Comparison of ENCODE assay signal across 1 cellular context in the genomic region with DNA sequence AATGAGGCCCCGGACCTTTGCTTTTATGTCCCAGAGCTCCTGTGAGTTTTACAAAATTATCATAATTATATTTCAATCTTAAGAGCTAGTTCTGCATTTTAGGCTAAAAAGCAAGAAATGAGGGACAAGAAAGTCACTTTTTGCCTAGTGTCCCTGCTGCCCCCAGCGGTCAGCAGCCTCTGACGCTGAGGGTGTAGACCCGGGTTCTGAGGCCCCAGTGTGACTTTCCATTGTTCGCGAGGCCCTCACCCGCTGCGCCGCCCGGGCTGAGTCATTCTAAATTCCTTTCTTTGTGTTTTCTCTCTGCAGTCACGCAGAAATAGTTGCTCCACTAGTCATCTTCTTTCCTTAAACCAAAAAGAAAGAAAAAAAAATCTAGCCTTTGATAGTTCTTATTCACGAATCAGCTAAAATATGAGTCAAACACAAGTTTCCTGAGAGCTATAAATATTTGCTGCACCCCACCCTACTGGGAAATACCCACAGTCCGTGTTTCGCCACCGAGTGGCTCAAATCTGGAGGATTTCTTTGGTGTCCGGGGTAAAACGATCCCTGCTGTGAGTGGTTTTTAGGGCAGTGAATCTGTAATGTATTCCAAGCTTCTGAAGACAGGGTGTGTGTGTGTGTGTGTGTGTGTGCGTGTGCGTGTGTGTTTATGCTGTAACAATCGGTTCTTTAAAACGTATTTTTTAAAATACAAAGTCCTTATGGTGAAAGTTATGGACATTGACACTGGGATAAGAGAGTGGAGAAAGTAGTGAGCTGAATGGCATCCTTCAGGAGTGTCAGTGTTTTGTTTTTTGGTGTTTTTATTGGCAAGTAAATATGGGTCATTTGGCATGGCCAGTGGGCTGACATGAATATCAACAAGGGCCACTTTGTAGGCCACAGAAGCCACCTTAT.
TF ChIP-seq lines count a peak whose summit lies in the region.

No MANE protein-coding gene starts in this region.

TF ChIP-seq in HEK293, 187 proteins besides CTCF, POLR2A, EP300 and RAD21 (continued from another document and continues in another):
- TF ChIP-seq ZNF785 (tag by site-specific recombination; IDR thresholded peaks at IDR 0.05) (no peak), ZNF10 (tag by site-specific recombination; IDR thresholded peaks at IDR 0.05) (0 out of 2 replicates have a peak, but pooled peaks have one; percentile 18), ZBTB48 (tag by site-specific recombination; IDR thresholded peaks at IDR 0.05) (no peak), ZNF48 (tag by site-specific recombination; IDR thresholded peaks at IDR 0.05) (no peak), EGR2 (tag by site-specific recombination; IDR thresholded peaks at IDR 0.05; ENCODE audit: low read depth) (no peak), ZNF174 (tag by site-specific recombination; IDR thresholded peaks at IDR 0.05) (no peak), ZNF184 (tag by site-specific recombination; IDR thresholded peaks at IDR 0.05) (0 out of 2 replicates have a peak, but pooled peaks have one; percentile 60), ZNF660 (tag by site-specific recombination; IDR thresholded peaks at IDR 0.05) (peak; percentile 81), ZNF24 (tag by site-specific recombination; IDR thresholded peaks at IDR 0.05) (no peak), ZNF366 (tag by site-specific recombination; conservative IDR thresholded peaks at IDR 0.05) (peak; percentile 61; the same call in 1 of the 2 replicates), ZNF311 (tag by site-specific recombination; IDR thresholded peaks at IDR 0.05; ENCODE audit: borderline replicate concordance) (no peak), ZNF585B (tag by site-specific recombination; IDR thresholded peaks at IDR 0.05) (no peak), ZNF654 (tag by site-specific recombination; IDR thresholded peaks at IDR 0.05; ENCODE audit: low read depth) (no peak), ZNF335 (tag by site-specific recombination; conservative IDR thresholded peaks at IDR 0.05) (peak; percentile 72), ZIC2 (tag by site-specific recombination; IDR thresholded peaks at IDR 0.05) (peak; percentile 87), OSR2 (tag by site-specific recombination; IDR thresholded peaks at IDR 0.05) (no peak), ZNF621 (tag by site-specific recombination; IDR thresholded peaks at IDR 0.05) (no peak), ZXDB (tag by site-specific recombination; IDR thresholded peaks at IDR 0.05) (peak; percentile 31; the same call in 1 of the 2 replicates), KLF10 (tag by site-specific recombination; IDR thresholded peaks at IDR 0.05) (0 out of 2 replicates have a peak, but pooled peaks have one; percentile 29), ZNF394 (tag by site-specific recombination; IDR thresholded peaks at IDR 0.05; ENCODE audit: borderline replicate concordance) (peak; percentile 51; the same call in 1 of the 2 replicates)
- TF ChIP-seq, protein P1, sequence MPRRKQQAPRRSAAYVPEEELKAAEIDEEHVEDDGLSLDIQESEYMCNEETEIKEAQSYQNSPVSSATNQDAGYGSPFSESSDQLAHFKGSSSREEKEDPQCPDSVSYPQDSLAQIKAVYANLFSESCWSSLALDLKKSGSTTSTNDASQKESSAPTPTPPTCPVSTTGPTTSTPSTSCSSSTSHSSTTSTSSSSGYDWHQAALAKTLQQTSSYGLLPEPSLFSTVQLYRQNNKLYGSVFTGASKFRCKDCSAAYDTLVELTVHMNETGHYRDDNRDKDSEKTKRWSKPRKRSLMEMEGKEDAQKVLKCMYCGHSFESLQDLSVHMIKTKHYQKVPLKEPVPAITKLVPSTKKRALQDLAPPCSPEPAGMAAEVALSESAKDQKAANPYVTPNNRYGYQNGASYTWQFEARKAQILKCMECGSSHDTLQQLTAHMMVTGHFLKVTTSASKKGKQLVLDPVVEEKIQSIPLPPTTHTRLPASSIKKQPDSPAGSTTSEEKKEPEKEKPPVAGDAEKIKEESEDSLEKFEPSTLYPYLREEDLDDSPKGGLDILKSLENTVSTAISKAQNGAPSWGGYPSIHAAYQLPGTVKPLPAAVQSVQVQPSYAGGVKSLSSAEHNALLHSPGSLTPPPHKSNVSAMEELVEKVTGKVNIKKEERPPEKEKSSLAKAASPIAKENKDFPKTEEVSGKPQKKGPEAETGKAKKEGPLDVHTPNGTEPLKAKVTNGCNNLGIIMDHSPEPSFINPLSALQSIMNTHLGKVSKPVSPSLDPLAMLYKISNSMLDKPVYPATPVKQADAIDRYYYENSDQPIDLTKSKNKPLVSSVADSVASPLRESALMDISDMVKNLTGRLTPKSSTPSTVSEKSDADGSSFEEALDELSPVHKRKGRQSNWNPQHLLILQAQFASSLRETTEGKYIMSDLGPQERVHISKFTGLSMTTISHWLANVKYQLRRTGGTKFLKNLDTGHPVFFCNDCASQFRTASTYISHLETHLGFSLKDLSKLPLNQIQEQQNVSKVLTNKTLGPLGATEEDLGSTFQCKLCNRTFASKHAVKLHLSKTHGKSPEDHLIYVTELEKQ (tag by site-specific recombination; IDR thresholded peaks at IDR 0.05; ENCODE audit: borderline replicate concordance) = no peak
- TF ChIP-seq, protein P2, sequence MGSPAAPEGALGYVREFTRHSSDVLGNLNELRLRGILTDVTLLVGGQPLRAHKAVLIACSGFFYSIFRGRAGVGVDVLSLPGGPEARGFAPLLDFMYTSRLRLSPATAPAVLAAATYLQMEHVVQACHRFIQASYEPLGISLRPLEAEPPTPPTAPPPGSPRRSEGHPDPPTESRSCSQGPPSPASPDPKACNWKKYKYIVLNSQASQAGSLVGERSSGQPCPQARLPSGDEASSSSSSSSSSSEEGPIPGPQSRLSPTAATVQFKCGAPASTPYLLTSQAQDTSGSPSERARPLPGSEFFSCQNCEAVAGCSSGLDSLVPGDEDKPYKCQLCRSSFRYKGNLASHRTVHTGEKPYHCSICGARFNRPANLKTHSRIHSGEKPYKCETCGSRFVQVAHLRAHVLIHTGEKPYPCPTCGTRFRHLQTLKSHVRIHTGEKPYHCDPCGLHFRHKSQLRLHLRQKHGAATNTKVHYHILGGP (tag by site-specific recombination; IDR thresholded peaks at IDR 0.05) = no peak
- TF ChIP-seq, protein P3, sequence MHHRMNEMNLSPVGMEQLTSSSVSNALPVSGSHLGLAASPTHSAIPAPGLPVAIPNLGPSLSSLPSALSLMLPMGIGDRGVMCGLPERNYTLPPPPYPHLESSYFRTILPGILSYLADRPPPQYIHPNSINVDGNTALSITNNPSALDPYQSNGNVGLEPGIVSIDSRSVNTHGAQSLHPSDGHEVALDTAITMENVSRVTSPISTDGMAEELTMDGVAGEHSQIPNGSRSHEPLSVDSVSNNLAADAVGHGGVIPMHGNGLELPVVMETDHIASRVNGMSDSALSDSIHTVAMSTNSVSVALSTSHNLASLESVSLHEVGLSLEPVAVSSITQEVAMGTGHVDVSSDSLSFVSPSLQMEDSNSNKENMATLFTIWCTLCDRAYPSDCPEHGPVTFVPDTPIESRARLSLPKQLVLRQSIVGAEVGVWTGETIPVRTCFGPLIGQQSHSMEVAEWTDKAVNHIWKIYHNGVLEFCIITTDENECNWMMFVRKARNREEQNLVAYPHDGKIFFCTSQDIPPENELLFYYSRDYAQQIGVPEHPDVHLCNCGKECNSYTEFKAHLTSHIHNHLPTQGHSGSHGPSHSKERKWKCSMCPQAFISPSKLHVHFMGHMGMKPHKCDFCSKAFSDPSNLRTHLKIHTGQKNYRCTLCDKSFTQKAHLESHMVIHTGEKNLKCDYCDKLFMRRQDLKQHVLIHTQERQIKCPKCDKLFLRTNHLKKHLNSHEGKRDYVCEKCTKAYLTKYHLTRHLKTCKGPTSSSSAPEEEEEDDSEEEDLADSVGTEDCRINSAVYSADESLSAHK (tag by site-specific recombination; IDR thresholded peaks at IDR 0.05) = 0 out of 2 replicates have a peak, but pooled peaks have one; percentile 8
- TF ChIP-seq, protein P4, sequence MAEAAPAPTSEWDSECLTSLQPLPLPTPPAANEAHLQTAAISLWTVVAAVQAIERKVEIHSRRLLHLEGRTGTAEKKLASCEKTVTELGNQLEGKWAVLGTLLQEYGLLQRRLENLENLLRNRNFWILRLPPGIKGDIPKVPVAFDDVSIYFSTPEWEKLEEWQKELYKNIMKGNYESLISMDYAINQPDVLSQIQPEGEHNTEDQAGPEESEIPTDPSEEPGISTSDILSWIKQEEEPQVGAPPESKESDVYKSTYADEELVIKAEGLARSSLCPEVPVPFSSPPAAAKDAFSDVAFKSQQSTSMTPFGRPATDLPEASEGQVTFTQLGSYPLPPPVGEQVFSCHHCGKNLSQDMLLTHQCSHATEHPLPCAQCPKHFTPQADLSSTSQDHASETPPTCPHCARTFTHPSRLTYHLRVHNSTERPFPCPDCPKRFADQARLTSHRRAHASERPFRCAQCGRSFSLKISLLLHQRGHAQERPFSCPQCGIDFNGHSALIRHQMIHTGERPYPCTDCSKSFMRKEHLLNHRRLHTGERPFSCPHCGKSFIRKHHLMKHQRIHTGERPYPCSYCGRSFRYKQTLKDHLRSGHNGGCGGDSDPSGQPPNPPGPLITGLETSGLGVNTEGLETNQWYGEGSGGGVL (tag by site-specific recombination; IDR thresholded peaks at IDR 0.05) = no peak
- TF ChIP-seq, protein P5, sequence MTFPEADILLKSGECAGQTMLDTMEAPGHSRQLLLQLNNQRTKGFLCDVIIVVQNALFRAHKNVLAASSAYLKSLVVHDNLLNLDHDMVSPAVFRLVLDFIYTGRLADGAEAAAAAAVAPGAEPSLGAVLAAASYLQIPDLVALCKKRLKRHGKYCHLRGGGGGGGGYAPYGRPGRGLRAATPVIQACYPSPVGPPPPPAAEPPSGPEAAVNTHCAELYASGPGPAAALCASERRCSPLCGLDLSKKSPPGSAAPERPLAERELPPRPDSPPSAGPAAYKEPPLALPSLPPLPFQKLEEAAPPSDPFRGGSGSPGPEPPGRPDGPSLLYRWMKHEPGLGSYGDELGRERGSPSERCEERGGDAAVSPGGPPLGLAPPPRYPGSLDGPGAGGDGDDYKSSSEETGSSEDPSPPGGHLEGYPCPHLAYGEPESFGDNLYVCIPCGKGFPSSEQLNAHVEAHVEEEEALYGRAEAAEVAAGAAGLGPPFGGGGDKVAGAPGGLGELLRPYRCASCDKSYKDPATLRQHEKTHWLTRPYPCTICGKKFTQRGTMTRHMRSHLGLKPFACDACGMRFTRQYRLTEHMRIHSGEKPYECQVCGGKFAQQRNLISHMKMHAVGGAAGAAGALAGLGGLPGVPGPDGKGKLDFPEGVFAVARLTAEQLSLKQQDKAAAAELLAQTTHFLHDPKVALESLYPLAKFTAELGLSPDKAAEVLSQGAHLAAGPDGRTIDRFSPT (tag by site-specific recombination; IDR thresholded peaks at IDR 0.05) = peak; percentile 70; the same call in 1 of the 2 replicates
- TF ChIP-seq, protein P6, sequence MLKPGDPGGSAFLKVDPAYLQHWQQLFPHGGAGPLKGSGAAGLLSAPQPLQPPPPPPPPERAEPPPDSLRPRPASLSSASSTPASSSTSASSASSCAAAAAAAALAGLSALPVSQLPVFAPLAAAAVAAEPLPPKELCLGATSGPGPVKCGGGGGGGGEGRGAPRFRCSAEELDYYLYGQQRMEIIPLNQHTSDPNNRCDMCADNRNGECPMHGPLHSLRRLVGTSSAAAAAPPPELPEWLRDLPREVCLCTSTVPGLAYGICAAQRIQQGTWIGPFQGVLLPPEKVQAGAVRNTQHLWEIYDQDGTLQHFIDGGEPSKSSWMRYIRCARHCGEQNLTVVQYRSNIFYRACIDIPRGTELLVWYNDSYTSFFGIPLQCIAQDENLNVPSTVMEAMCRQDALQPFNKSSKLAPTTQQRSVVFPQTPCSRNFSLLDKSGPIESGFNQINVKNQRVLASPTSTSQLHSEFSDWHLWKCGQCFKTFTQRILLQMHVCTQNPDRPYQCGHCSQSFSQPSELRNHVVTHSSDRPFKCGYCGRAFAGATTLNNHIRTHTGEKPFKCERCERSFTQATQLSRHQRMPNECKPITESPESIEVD (tag by site-specific recombination; IDR thresholded peaks at IDR 0.05) = peak; percentile 68
- TF ChIP-seq, protein P7, sequence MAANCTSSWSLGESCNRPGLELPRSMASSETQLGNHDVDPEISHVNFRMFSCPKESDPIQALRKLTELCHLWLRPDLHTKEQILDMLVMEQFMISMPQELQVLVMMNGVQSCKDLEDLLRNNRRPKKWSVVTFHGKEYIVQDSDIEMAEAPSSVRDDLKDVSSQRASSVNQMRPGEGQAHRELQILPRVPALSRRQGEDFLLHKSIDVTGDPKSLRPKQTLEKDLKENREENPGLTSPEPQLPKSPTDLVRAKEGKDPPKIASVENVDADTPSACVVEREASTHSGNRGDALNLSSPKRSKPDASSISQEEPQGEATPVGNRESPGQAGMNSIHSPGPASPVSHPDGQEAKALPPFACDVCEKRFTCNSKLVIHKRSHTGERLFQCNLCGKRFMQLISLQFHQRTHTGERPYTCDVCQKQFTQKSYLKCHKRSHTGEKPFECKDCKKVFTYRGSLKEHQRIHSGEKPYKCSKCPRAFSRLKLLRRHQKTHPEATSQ (tag by site-specific recombination; IDR thresholded peaks at IDR 0.05) = no peak
- TF ChIP-seq, protein P8, sequence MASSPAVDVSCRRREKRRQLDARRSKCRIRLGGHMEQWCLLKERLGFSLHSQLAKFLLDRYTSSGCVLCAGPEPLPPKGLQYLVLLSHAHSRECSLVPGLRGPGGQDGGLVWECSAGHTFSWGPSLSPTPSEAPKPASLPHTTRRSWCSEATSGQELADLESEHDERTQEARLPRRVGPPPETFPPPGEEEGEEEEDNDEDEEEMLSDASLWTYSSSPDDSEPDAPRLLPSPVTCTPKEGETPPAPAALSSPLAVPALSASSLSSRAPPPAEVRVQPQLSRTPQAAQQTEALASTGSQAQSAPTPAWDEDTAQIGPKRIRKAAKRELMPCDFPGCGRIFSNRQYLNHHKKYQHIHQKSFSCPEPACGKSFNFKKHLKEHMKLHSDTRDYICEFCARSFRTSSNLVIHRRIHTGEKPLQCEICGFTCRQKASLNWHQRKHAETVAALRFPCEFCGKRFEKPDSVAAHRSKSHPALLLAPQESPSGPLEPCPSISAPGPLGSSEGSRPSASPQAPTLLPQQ (tag by site-specific recombination; IDR thresholded peaks at IDR 0.05) = 0 out of 2 replicates have a peak, but pooled peaks have one; percentile 18
